13 cellular contexts compared by ENCODE assay signal in genomic region chr17:3556905-3557767, GRCh38. TPM values are rescaled to one million over a fixed set of nuclear protein-coding genes. Genes with fewer than 3 reads are reported as not detected.
DNase-seq lines count a peak whose midpoint lies in the region; ATAC-seq, FAIRE-seq and TF ChIP-seq lines count a peak whose summit lies in the region.
"Had no signal": no experiment of that assay in that cellular context is flagged by ENCODE, and none has a peak within 500 bp of the region (broad histone marks: within the 10 kb centered on the region; RNA-seq: fewer than 3 reads in every experiment).

No MANE protein-coding gene starts in this region.

- no peaks in the 10 kb centered on the region for H3K9me3 Mint-ChIP-seq in T-cell
- H3K9me3 Mint-ChIP-seq: activated CD8-positive, alpha-beta T cell treated with anti-CD3 and anti-CD28 coated beads for 36 hours had no signal

- H3K27me3 ChIP-seq in bronchial epithelial cell (ENCODE audit: control insufficient read depth, insufficient read depth, low read length), result no peaks in the 10 kb centered on the region
- H3K27me3 ChIP-seq in rectal smooth muscle tissue (ENCODE audit: control insufficient read depth, insufficient read depth, low read length), result no peaks in the 10 kb centered on the region
- H3K27me3 ChIP-seq: thyroid gland had no signal

- peak overlapping the region; percentile 1 for H3K4me3 ChIP-seq in bronchial epithelial cell (ENCODE audit: low read depth, low read length)
- peak overlapping the region; percentile 19 for H3K4me3 ChIP-seq in rectal smooth muscle tissue (ENCODE audit: low read length)
- H3K4me3 ChIP-seq: thyroid gland had no signal

- POLR2A ChIA-PET in T-cell (lab: Charles Lee), result no interaction called here

- DNase-seq in GM18507 (ENCODE audit: extremely low spot score, insufficient read length, low read depth) (no peak), bronchial epithelial cell (ENCODE audit: low read depth) (no peak), DMS 273 treated with DMSO at 0.1 percent for 48 hours (lab: John Stamatoyannopoulos, UW) (no peak), NCI-H2081 (lab: John Stamatoyannopoulos, UW) (no peak), T-cell (no peak)
- DNase-seq: NCI-H2171 treated with DMSO at 0.1 percent for 48 hours, SHP77 had no signal

- H3K36me3 ChIP-seq in bronchial epithelial cell (ENCODE audit: control insufficient read depth, insufficient read depth, low read length) (no peaks in the 10 kb centered on the region), rectal smooth muscle tissue (ENCODE audit: control insufficient read depth, insufficient read depth, low read length) (no peaks in the 10 kb centered on the region)
- H3K36me3 ChIP-seq: thyroid gland had no signal

- no peak overlapping the region for H3K4me3 Mint-ChIP-seq in T-cell
- H3K4me3 Mint-ChIP-seq: activated CD8-positive, alpha-beta T cell treated with anti-CD3 and anti-CD28 coated beads for 36 hours had no signal

- peaks cover 0 to 17% (median 15%) of the 10 kb centered on the region in 3 donors for H3K4me1 Mint-ChIP-seq in T-cell

- peak; percentile 78 for FAIRE-seq in GM18507 (lab: Jason Lieb, UNC)
- FAIRE-seq in bronchial epithelial cell (lab: Jason Lieb, UNC), result no peak
- FAIRE-seq: endometrium had no signal

- H3K36me3 Mint-ChIP-seq in T-cell, result no peaks in the 10 kb centered on the region

- CTCF ChIA-PET in T-cell (lab: Charles Lee), result no interaction called here

- no peaks in the 10 kb centered on the region for H3K4me1 ChIP-seq in rectal smooth muscle tissue (ENCODE audit: control insufficient read depth, insufficient read depth, low read length)
- H3K4me1 ChIP-seq: thyroid gland had no signal

- H3K27me3 Mint-ChIP-seq in T-cell, result peaks cover 12 to 17% of the 10 kb centered on the region in 2 donors

- ATAC-seq in HG02798 (IDR thresholded peaks at IDR 0.05; ENCODE audit: poor library complexity, unreplicated experiment) (peak; percentile 2), HG03460 (IDR thresholded peaks at IDR 0.05; ENCODE audit: unreplicated experiment) (no peak), T-cell (replicated peaks in 1 of 4) (no peak)

- no peak overlapping the region for H3K9ac ChIP-seq in rectal smooth muscle tissue (ENCODE audit: low read length)

- no peak overlapping the region for H3K27ac Mint-ChIP-seq in T-cell
- H3K27ac Mint-ChIP-seq: activated CD8-positive, alpha-beta T cell treated with anti-CD3 and anti-CD28 coated beads for 36 hours had no signal

- TF ChIP-seq CTCF in bronchial epithelial cell (IDR thresholded peaks at IDR 0.05; ENCODE audit: insufficient read depth, low read length, severe bottlenecking), result no peak

- no peak overlapping the region for H3K27ac ChIP-seq in rectal smooth muscle tissue (ENCODE audit: low read depth, low read length)
- H3K27ac ChIP-seq: thyroid gland had no signal

RNA-seq across cellular contexts. Expression of gene TRPV3, which starts 0.5 kb away (rescaled TPM):
- total RNA-seq in bronchial epithelial cell, result 0.79 and 1.2 TPM in 2 replicates
- 1 to 10 TPM in 1 of 5 donors, under 1 TPM in 4; 0.23 to 1.4 (median 0.44) TPM for total RNA-seq in T-cell

RNA-seq across cellular contexts. Expression of gene TRPV1, which starts 52.1 kb away (rescaled TPM):
- total RNA-seq in bronchial epithelial cell (1.6 and 2.0 TPM in 2 replicates), T-cell (1 to 10 TPM; 4.3 to 8.0 (median 6.0) TPM)
